ENCODE assay signal across 17 cellular contexts in genomic region chr13:40494932-40495619, GRCh38.
A peak's percentile ranks its signal among the peaks of the same experiment; 100 is the strongest.
DNase-seq lines count a peak whose midpoint lies in the region; ATAC-seq lines count a peak whose summit lies in the region.
"Had no signal": no experiment of that assay in that cellular context is flagged by ENCODE, and none has a peak within 500 bp of the region (broad histone marks: within the 10 kb centered on the region; RNA-seq: fewer than 3 reads in every experiment).

No MANE protein-coding gene starts in this region.

- ATAC-seq in stimulated activated effector memory CD8-positive, alpha-beta T cell treated with anti-CD3 and anti-CD28 coated beads, Interleukin-12 subunit alpha, Interleukin-12 subunit beta, amount 100 ng/mL, for 72 hours, result no peak
- ATAC-seq in GM21515 (IDR thresholded peaks at IDR 0.05; ENCODE audit: unreplicated experiment), result no peak
- ATAC-seq: body of pancreas had no signal

- H3K4me3 Mint-ChIP-seq in activated T-cell treated with anti-CD3 and anti-CD28 coated beads, Interleukin-2, amount 50 U/mL, for 24 hours, result peak overlapping the region; percentile 60
- H3K4me3 Mint-ChIP-seq in T-helper 2 cell treated with Interferon-gamma antibody and Interleukin-4, amounts not matched to agents 5 μg/mL and 100 μg/mL, for 36 hours, result peak overlapping the region; percentile 67
- H3K4me3 Mint-ChIP-seq in stimulated activated effector memory CD8-positive, alpha-beta T cell treated with anti-CD3 and anti-CD28 coated beads, Interleukin-12 subunit alpha, Interleukin-12 subunit beta, amount 100 ng/mL, for 72 hours, result peak overlapping the region; percentile 21
- H3K4me3 Mint-ChIP-seq: dendritic cell treated with granulocyte-macrophage colony-stimulating factor and Interleukin-4, amounts not matched to agents 40 ng/mL and 50 ng/mL, for 4 days; memory B cell had no signal

- H3K27me3 ChIP-seq in effector memory CD4-positive, alpha-beta T cell (replicated peaks; ENCODE audit: control insufficient read depth, insufficient read depth, low read length, poor library complexity, severe bottlenecking), result no peaks in the 10 kb centered on the region
- H3K27me3 ChIP-seq: body of pancreas had no signal

- H3K4me3 ChIP-seq in effector memory CD4-positive, alpha-beta T cell (ENCODE audit: insufficient read depth, low read depth, low read length, poor library complexity, severe bottlenecking), result peak overlapping the region; percentile 5
- H3K4me3 ChIP-seq: body of pancreas had no signal

- no peaks in the 10 kb centered on the region for H3K36me3 Mint-ChIP-seq in activated T-cell treated with anti-CD3 and anti-CD28 coated beads, Interleukin-2, amount 50 U/mL, for 24 hours (ENCODE audit: low read depth)
- no peaks in the 10 kb centered on the region for H3K36me3 Mint-ChIP-seq in T-helper 2 cell treated with Interferon-gamma antibody and Interleukin-4, amounts not matched to agents 5 μg/mL and 100 μg/mL, for 36 hours (ENCODE audit: low read depth)
- no peaks in the 10 kb centered on the region for H3K36me3 Mint-ChIP-seq in stimulated activated effector memory CD8-positive, alpha-beta T cell treated with anti-CD3 and anti-CD28 coated beads, Interleukin-12 subunit alpha, Interleukin-12 subunit beta, amount 100 ng/mL, for 72 hours
- H3K36me3 Mint-ChIP-seq: memory B cell had no signal

- DNase-seq in activated T-cell treated with anti-CD3 and anti-CD28 coated beads, Interleukin-2, amount 50 U/mL, for 24 hours, result no peak
- DNase-seq in activated T-cell treated with anti-CD3 and anti-CD28 coated beads for 4 hours (no peak), dedifferentiated amniotic fluid mesenchymal stem cell (ENCODE audit: extremely low spot score) (no peak), hepatic stellate cell (ENCODE audit: low spot score) (no peak)
- no peak for DNase-seq in T-helper 2 cell treated with Interferon-gamma antibody and Interleukin-4, amounts not matched to agents 5 μg/mL and 100 μg/mL, for 36 hours (ENCODE audit: low spot score)
- no peak for DNase-seq in effector memory CD4-positive, alpha-beta T cell
- DNase-seq in stimulated activated effector memory CD8-positive, alpha-beta T cell treated with anti-CD3 and anti-CD28 coated beads, Interleukin-12 subunit alpha, Interleukin-12 subunit beta, amount 100 ng/mL, for 72 hours (ENCODE audit: low spot score in 2 of 2), result no peak
- DNase-seq: activated CD4-positive, CD25-positive, alpha-beta regulatory T cell; activated effector memory CD4-positive, alpha-beta T cell treated with Interleukin-2 at 50 U/mL for 16 hours; body of pancreas; Caco-2; H7; NCI-H146; retina had no signal

- H3K27me3 Mint-ChIP-seq in activated T-cell treated with anti-CD3 and anti-CD28 coated beads, Interleukin-2, amount 50 U/mL, for 24 hours, result no peaks in the 10 kb centered on the region
- no peaks in the 10 kb centered on the region for H3K27me3 Mint-ChIP-seq in T-helper 2 cell treated with Interferon-gamma antibody and Interleukin-4, amounts not matched to agents 5 μg/mL and 100 μg/mL, for 36 hours (ENCODE audit: low read depth)

- no peaks in the 10 kb centered on the region for H3K36me3 ChIP-seq in effector memory CD4-positive, alpha-beta T cell (ENCODE audit: control insufficient read depth, insufficient read depth, low read length)

- H3K27ac ChIP-seq in effector memory CD4-positive, alpha-beta T cell (ENCODE audit: insufficient read depth, low read length, poor library complexity, severe bottlenecking), result peak overlapping the region; percentile 34
- H3K27ac ChIP-seq: body of pancreas had no signal

- peak overlapping the region; percentile 90 for H3K27ac Mint-ChIP-seq in activated T-cell treated with anti-CD3 and anti-CD28 coated beads, Interleukin-2, amount 50 U/mL, for 24 hours
- H3K27ac Mint-ChIP-seq in T-helper 2 cell treated with Interferon-gamma antibody and Interleukin-4, amounts not matched to agents 5 μg/mL and 100 μg/mL, for 36 hours, result peak overlapping the region; percentile 90
- H3K27ac Mint-ChIP-seq in stimulated activated effector memory CD8-positive, alpha-beta T cell treated with anti-CD3 and anti-CD28 coated beads, Interleukin-12 subunit alpha, Interleukin-12 subunit beta, amount 100 ng/mL, for 72 hours, result peak overlapping the region; percentile 87
- H3K27ac Mint-ChIP-seq: dendritic cell treated with granulocyte-macrophage colony-stimulating factor and Interleukin-4, amounts not matched to agents 40 ng/mL and 50 ng/mL, for 4 days; memory B cell had no signal

- H3K4me1 Mint-ChIP-seq in activated T-cell treated with anti-CD3 and anti-CD28 coated beads, Interleukin-2, amount 50 U/mL, for 24 hours (ENCODE audit: low read depth), result peaks cover 76% of the 10 kb centered on the region
- H3K4me1 Mint-ChIP-seq in T-helper 2 cell treated with Interferon-gamma antibody and Interleukin-4, amounts not matched to agents 5 μg/mL and 100 μg/mL, for 36 hours (ENCODE audit: low read depth), result peaks cover 46% of the 10 kb centered on the region
- H3K4me1 Mint-ChIP-seq in stimulated activated effector memory CD8-positive, alpha-beta T cell treated with anti-CD3 and anti-CD28 coated beads, Interleukin-12 subunit alpha, Interleukin-12 subunit beta, amount 100 ng/mL, for 72 hours, result peaks cover 53% of the 10 kb centered on the region

- H3K9me3 ChIP-seq in effector memory CD4-positive, alpha-beta T cell (ENCODE audit: control insufficient read depth, low read length), result no peaks in the 10 kb centered on the region
- H3K9me3 ChIP-seq: body of pancreas, Caco-2 had no signal

- H3K4me1 ChIP-seq in effector memory CD4-positive, alpha-beta T cell (ENCODE audit: control insufficient read depth, insufficient read depth, low read length, poor library complexity, severe bottlenecking), result peaks cover 38% of the 10 kb centered on the region
- H3K4me1 ChIP-seq: body of pancreas had no signal

- H3K9me3 Mint-ChIP-seq in activated T-cell treated with anti-CD3 and anti-CD28 coated beads, Interleukin-2, amount 50 U/mL, for 24 hours, result no peaks in the 10 kb centered on the region
- no peaks in the 10 kb centered on the region for H3K9me3 Mint-ChIP-seq in T-helper 2 cell treated with Interferon-gamma antibody and Interleukin-4, amounts not matched to agents 5 μg/mL and 100 μg/mL, for 36 hours
- no peaks in the 10 kb centered on the region for H3K9me3 Mint-ChIP-seq in stimulated activated effector memory CD8-positive, alpha-beta T cell treated with anti-CD3 and anti-CD28 coated beads, Interleukin-12 subunit alpha, Interleukin-12 subunit beta, amount 100 ng/mL, for 72 hours
- H3K9me3 Mint-ChIP-seq: dendritic cell treated with granulocyte-macrophage colony-stimulating factor and Interleukin-4, amounts not matched to agents 40 ng/mL and 50 ng/mL, for 4 days; memory B cell had no signal
